Comparison of ENCODE assay signal across 17 cellular contexts in genomic region chr5:39555788-39556187, GRCh38.
"Had no signal": no experiment of that assay in that cellular context is flagged by ENCODE, and none has a peak within 500 bp of the region (broad histone marks: within the 10 kb centered on the region; RNA-seq: fewer than 3 reads in every experiment).

No MANE protein-coding gene starts in this region.

- H3K36me3 Mint-ChIP-seq: activated naive CD8-positive, alpha-beta T cell treated with anti-CD3 and anti-CD28 coated beads for 36 hours; stimulated activated effector memory CD8-positive, alpha-beta T cell treated with anti-CD3 and anti-CD28 coated beads, Interleukin-12 subunit alpha, Interleukin-12 subunit beta, amount 100 ng/mL, for 72 hours had no signal

- H3K4me3 Mint-ChIP-seq: activated CD4-positive, alpha-beta T cell treated with anti-CD3 and anti-CD28 coated beads, Interleukin-2, amount 10 ng/mL, durations not matched to agents 7 days and 5 days; activated naive CD8-positive, alpha-beta T cell treated with anti-CD3 and anti-CD28 coated beads for 36 hours; activated T-cell treated with anti-CD3 and anti-CD28 coated beads, Interleukin-2, amount 50 U/mL, for 72 hours; stimulated activated effector memory CD8-positive, alpha-beta T cell treated with anti-CD3 and anti-CD28 coated beads, Interleukin-12 subunit alpha, Interleukin-12 subunit beta, amount 100 ng/mL, for 72 hours; T-helper 2 cell treated with Interferon-gamma antibody and Interleukin-4, amounts not matched to agents 5 μg/mL and 100 μg/mL, for 36 hours had no signal

- H3K4me1 Mint-ChIP-seq: activated CD4-positive, alpha-beta T cell treated with anti-CD3 and anti-CD28 coated beads, Interleukin-2, amount 10 ng/mL, durations not matched to agents 7 days and 5 days; activated naive CD8-positive, alpha-beta T cell treated with anti-CD3 and anti-CD28 coated beads for 36 hours; stimulated activated effector memory CD8-positive, alpha-beta T cell treated with anti-CD3 and anti-CD28 coated beads, Interleukin-12 subunit alpha, Interleukin-12 subunit beta, amount 100 ng/mL, for 72 hours had no signal

- H3K4me1 ChIP-seq: body of pancreas, colonic mucosa, prostate gland had no signal

- H3K4me3 ChIP-seq: body of pancreas, colonic mucosa, prostate gland, thoracic aorta had no signal

- H3K9me3 Mint-ChIP-seq: activated CD4-positive, alpha-beta T cell treated with anti-CD3 and anti-CD28 coated beads, Interleukin-2, amount 10 ng/mL, durations not matched to agents 7 days and 5 days; activated T-cell treated with anti-CD3 and anti-CD28 coated beads, Interleukin-2, amount 50 U/mL, for 72 hours; stimulated activated effector memory CD8-positive, alpha-beta T cell treated with anti-CD3 and anti-CD28 coated beads, Interleukin-12 subunit alpha, Interleukin-12 subunit beta, amount 100 ng/mL, for 72 hours; T-helper 2 cell treated with Interferon-gamma antibody and Interleukin-4, amounts not matched to agents 5 μg/mL and 100 μg/mL, for 36 hours had no signal

- H3K27me3 ChIP-seq: body of pancreas, colonic mucosa had no signal

- DNase-seq: activated CD4-positive, alpha-beta T cell treated with anti-CD3 and anti-CD28 coated beads, Interleukin-2, amount 10 ng/mL, durations not matched to agents 7 days and 5 days; activated CD8-positive, alpha-beta memory T cell treated with anti-CD3 and anti-CD28 coated beads, Interleukin-2, amount 50 U/mL, for 48 hours; activated gamma-delta T cell treated with Interleukin-2 at 50 U/mL for 16 hours; activated naive CD8-positive, alpha-beta T cell treated with anti-CD3 and anti-CD28 coated beads for 36 hours; activated T-cell treated with anti-CD3 and anti-CD28 coated beads, Interleukin-2, amount 50 U/mL, for 72 hours; amygdala; central memory CD4-positive, alpha-beta T cell; colonic mucosa; effector CD8-positive, alpha-beta T cell; foreskin fibroblast; glutamatergic neuron; kidney glomerular epithelial cell had no signal

- H3K27ac ChIP-seq: body of pancreas, colonic mucosa, prostate gland, thoracic aorta had no signal

- H3K27ac Mint-ChIP-seq: activated CD4-positive, alpha-beta T cell treated with anti-CD3 and anti-CD28 coated beads, Interleukin-2, amount 10 ng/mL, durations not matched to agents 7 days and 5 days; activated naive CD8-positive, alpha-beta T cell treated with anti-CD3 and anti-CD28 coated beads for 36 hours; activated T-cell treated with anti-CD3 and anti-CD28 coated beads, Interleukin-2, amount 50 U/mL, for 72 hours; stimulated activated effector memory CD8-positive, alpha-beta T cell treated with anti-CD3 and anti-CD28 coated beads, Interleukin-12 subunit alpha, Interleukin-12 subunit beta, amount 100 ng/mL, for 72 hours; T-helper 2 cell treated with Interferon-gamma antibody and Interleukin-4, amounts not matched to agents 5 μg/mL and 100 μg/mL, for 36 hours had no signal

- H3K9me3 ChIP-seq: body of pancreas, colonic mucosa, prostate gland, thoracic aorta had no signal

- ATAC-seq: activated T-cell treated with anti-CD3 and anti-CD28 coated beads, Interleukin-2, amount 50 U/mL, for 72 hours; body of pancreas; stimulated activated effector memory CD8-positive, alpha-beta T cell treated with anti-CD3 and anti-CD28 coated beads, Interleukin-12 subunit alpha, Interleukin-12 subunit beta, amount 100 ng/mL, for 72 hours had no signal

- H3K36me3 ChIP-seq: colonic mucosa, prostate gland, thoracic aorta had no signal
